Comparison of ENCODE assay signal across 26 cellular contexts in the genomic region with DNA sequence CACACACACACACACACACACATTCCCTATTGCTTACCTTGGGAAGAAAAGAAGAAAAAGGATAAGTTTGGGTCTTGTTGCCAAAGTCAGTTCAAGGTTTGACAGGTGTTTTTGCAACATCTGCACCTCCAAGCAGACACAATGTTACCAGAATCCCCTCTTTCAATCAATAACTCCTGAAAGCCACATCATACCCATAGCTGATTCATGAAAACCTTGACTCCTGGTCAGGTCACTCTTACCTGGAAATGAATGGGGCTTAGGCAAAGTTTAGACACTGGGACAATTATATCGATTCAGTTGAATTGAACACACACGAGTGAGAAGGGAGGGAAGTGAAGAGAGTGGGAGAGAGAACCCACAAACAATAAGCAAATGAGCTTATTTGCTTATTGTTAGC. TPM values are rescaled to one million over a fixed set of nuclear protein-coding genes. Genes with fewer than 3 reads are reported as not detected.
"Had no signal": no experiment of that assay in that cellular context is flagged by ENCODE, and none has a peak within 500 bp of the region (broad histone marks: within the 10 kb centered on the region; RNA-seq: fewer than 3 reads in every experiment).

No MANE protein-coding gene starts in this region.

- H3K9me3 ChIP-seq: SJCRH30 had no signal

- ATAC-seq: K562, Panc1, PC-3, Right ventricle myocardium inferior, SK-N-SH treated with all-trans-retinoic acid at 6 μM for 48 hours had no signal

- H3K4me3 ChIP-seq: K562, SJCRH30 had no signal

- H3K36me3 ChIP-seq: SJCRH30 had no signal

- DNase-seq: Kasumi-1, MM.1S, NCI-H1092 treated with DMSO at 0.1 percent for 48 hours, NCI-H1436, NCI-H187, NCI-H2029, NCI-H2081 treated with DMSO at 0.1 percent for 48 hours, NCI-H2171, NCI-H226, NCI-H446, NCI-H510A, NCI-H524 treated with DMSO at 0.1 percent for 48 hours, NCI-H69, NCI-H774, PC-3, SHP77 treated with DMSO at 0.1 percent for 48 hours, SJCRH30 had no signal

- H3K4me1 ChIP-seq: SJCRH30 had no signal

- H3K27ac ChIP-seq: KMS-11, SJCRH30 had no signal

RNA-seq across cellular contexts. Expression of gene IL9, which starts 27.0 kb away (rescaled TPM):
- total RNA-seq: HT1080, K562, M059J, PC-3, Right ventricle myocardium inferior, RPMI7951, SJCRH30 had no signal
- polyA plus RNA-seq: IgD-negative memory B cell, K562 had no signal

RNA-seq across cellular contexts. Expression of gene SLC25A48, which starts 34.2 kb away (rescaled TPM):
- total RNA-seq: M059J, PC-3, Right ventricle myocardium inferior, RPMI7951, SJCRH30 had no signal
- polyA plus RNA-seq: IgD-negative memory B cell had no signal
